Comparison of ENCODE assay signal across 15 cellular contexts in genomic region chr9:107674937-107675277, GRCh38.
DNase-seq lines count a peak whose midpoint lies in the region; ATAC-seq and TF ChIP-seq lines count a peak whose summit lies in the region.
"Had no signal": no experiment of that assay in that cellular context is flagged by ENCODE, and none has a peak within 500 bp of the region (broad histone marks: within the 10 kb centered on the region; RNA-seq: fewer than 3 reads in every experiment).

No MANE protein-coding gene starts in this region.

- H3K27me3 ChIP-seq in HUES48 (ENCODE audit: control insufficient read depth, insufficient read depth, low read length) (no peaks in the 10 kb centered on the region), tibial nerve (no peaks in the 10 kb centered on the region)
- H3K27me3 ChIP-seq: cardiac muscle cell, esophagus squamous epithelium had no signal

- DNase-seq in WTC11 (ENCODE audit: low spot score), result no peak
- no peak for DNase-seq in left lobe of liver (ENCODE audit: low spot score)
- DNase-seq in tibial nerve (ENCODE audit: low spot score in 2 of 2), result peak; percentile 24 to 37
- no peak for DNase-seq in activated CD8-positive, alpha-beta memory T cell treated with anti-CD3 and anti-CD28 coated beads for 24 hours
- DNase-seq: activated CD4-positive, alpha-beta T cell treated with anti-CD3 and anti-CD28 coated beads, Interleukin-2, amount 10 ng/mL, durations not matched to agents 7 days and 5 days; activated naive CD4-positive, alpha-beta T cell; esophagus squamous epithelium; NCI-H1048; NCI-H524 treated with DMSO at 0.1 percent for 48 hours; stimulated activated naive CD4-positive, alpha-beta T cell treated with Interleukin-2 at 50 U/mL for 16 hours had no signal

- CTCF ChIA-PET in WTC11 (lab: Charles Lee), result no interaction called here

- H3K9me3 Mint-ChIP-seq in WTC11, result peaks cover 9% of the 10 kb centered on the region
- H3K9me3 Mint-ChIP-seq: activated CD4-positive, alpha-beta T cell treated with anti-CD3 and anti-CD28 coated beads, Interleukin-2, amount 10 ng/mL, durations not matched to agents 7 days and 5 days had no signal

- H3K4me1 ChIP-seq in HUES48 (ENCODE audit: control insufficient read depth, insufficient read depth, low read length) (peaks cover 23% of the 10 kb centered on the region), tibial nerve (no peaks in the 10 kb centered on the region)
- H3K4me1 ChIP-seq: esophagus squamous epithelium had no signal

- POLR2A ChIA-PET in WTC11 (lab: Charles Lee), result no interaction called here

- 63 to 67% methylated on average over 2 of the region's 2 CpGs for WGBS in tibial nerve, 2 donors

- 0 out of 2 replicates have a peak, but pooled peaks cover 5% of the 10 kb centered on the region for H3K36me3 Mint-ChIP-seq in WTC11

- peaks cover 37% of the 10 kb centered on the region for H3K4me1 Mint-ChIP-seq in WTC11
- H3K4me1 Mint-ChIP-seq: activated CD4-positive, alpha-beta T cell treated with anti-CD3 and anti-CD28 coated beads, Interleukin-2, amount 10 ng/mL, durations not matched to agents 7 days and 5 days had no signal

- peak overlapping the region; percentile 52; the same call in 1 of the 2 replicates for H3K9ac ChIP-seq in HUES48 (ENCODE audit: low read depth, low read length)

- ATAC-seq in WTC11 (peak; percentile 9; the same call in 1 of the 2 replicates), left lobe of liver (peak; percentile 49), GM21723 (IDR thresholded peaks at IDR 0.05; ENCODE audit: unreplicated experiment) (no peak), HG03159 (IDR thresholded peaks at IDR 0.05; ENCODE audit: unreplicated experiment) (no peak)
- ATAC-seq: SK-N-SH treated with all-trans-retinoic acid at 6 μM for 48 hours had no signal

- TF ChIP-seq EP300 in tibial nerve (IDR thresholded peaks at IDR 0.05), result peak in 1 of 2 donors; percentile 71

- TF ChIP-seq POLR2A in tibial nerve (IDR thresholded peaks at IDR 0.05), result no peak

- H3K4me3 Mint-ChIP-seq in WTC11, result peak overlapping the region; percentile 51
- H3K4me3 Mint-ChIP-seq: activated CD4-positive, alpha-beta T cell treated with anti-CD3 and anti-CD28 coated beads, Interleukin-2, amount 10 ng/mL, durations not matched to agents 7 days and 5 days had no signal

- TF ChIP-seq CTCF in WTC11 (IDR thresholded peaks at IDR 0.05) (no peak), tibial nerve (IDR thresholded peaks at IDR 0.05) (no peak)

- peak overlapping the region; percentile 100 for H3K27ac Mint-ChIP-seq in WTC11
- H3K27ac Mint-ChIP-seq: activated CD4-positive, alpha-beta T cell treated with anti-CD3 and anti-CD28 coated beads, Interleukin-2, amount 10 ng/mL, durations not matched to agents 7 days and 5 days had no signal

- H3K27ac ChIP-seq in HUES48 (ENCODE audit: low read depth, low read length), result peak overlapping the region; percentile 92
- peak overlapping the region in 1 of 4 donors; percentile 41 for H3K27ac ChIP-seq in tibial nerve
- H3K27ac ChIP-seq: cardiac muscle cell had no signal

- H3K27me3 Mint-ChIP-seq in WTC11 (ENCODE audit: low read depth), result no peaks in the 10 kb centered on the region
- H3K27me3 Mint-ChIP-seq: activated CD4-positive, alpha-beta T cell treated with anti-CD3 and anti-CD28 coated beads, Interleukin-2, amount 10 ng/mL, durations not matched to agents 7 days and 5 days had no signal

- peak overlapping the region; percentile 24; the same call in 1 of the 2 replicates for H3K4me3 ChIP-seq in HUES48 (ENCODE audit: low read depth, low read length)
- H3K4me3 ChIP-seq in tibial nerve, result no peak overlapping the region
- H3K4me3 ChIP-seq: cardiac muscle cell, esophagus squamous epithelium had no signal

- no peaks in the 10 kb centered on the region for H3K36me3 ChIP-seq in HUES48 (ENCODE audit: control insufficient read depth, insufficient read depth, low read length)
- no peaks in the 10 kb centered on the region for H3K36me3 ChIP-seq in tibial nerve
- H3K36me3 ChIP-seq: cardiac muscle cell, esophagus squamous epithelium had no signal

- H3K9me3 ChIP-seq in HUES48 (ENCODE audit: control insufficient read depth, insufficient read depth, low read length), result no peaks in the 10 kb centered on the region
- no peaks in the 10 kb centered on the region for H3K9me3 ChIP-seq in tibial nerve
- H3K9me3 ChIP-seq: esophagus squamous epithelium had no signal

TF ChIP-seq in WTC11, 78 proteins besides CTCF, POLR2A, EP300 and RAD21:
- TF ChIP-seq MAX (CRISPR knock-in tag; IDR thresholded peaks at IDR 0.05), result no peak
- TF ChIP-seq FOXJ3 (CRISPR knock-in tag; IDR thresholded peaks at IDR 0.05; ENCODE audit: borderline replicate concordance), result no peak
- no peak for TF ChIP-seq USF1 (CRISPR knock-in tag; IDR thresholded peaks at IDR 0.05)
- no peak for TF ChIP-seq ZNF219 (CRISPR knock-in tag; IDR thresholded peaks at IDR 0.05; ENCODE audit: borderline replicate concordance)
- TF ChIP-seq NFYB (CRISPR knock-in tag; conservative IDR thresholded peaks at IDR 0.05; ENCODE audit: low read depth), result no peak
- TF ChIP-seq ZNF232 (CRISPR knock-in tag; IDR thresholded peaks at IDR 0.05), result no peak
- TF ChIP-seq ZNF423 (CRISPR knock-in tag; IDR thresholded peaks at IDR 0.05), result no peak
- TF ChIP-seq NR1H2 (CRISPR knock-in tag; IDR thresholded peaks at IDR 0.05), result no peak

Comparison
In these comparisons a context has a peak if more than half of its experiments do, and no peak if none do; other contexts are left out.
1. ATAC-seq: peak in WTC11 (single experiment) and left lobe of liver (single experiment); none in GM21723 (single experiment) and HG03159 (single experiment).
2. DNase-seq: peak in tibial nerve (2 of 2); none in WTC11 (single experiment), left lobe of liver (single experiment) and activated CD8-positive, alpha-beta memory T cell treated with anti-CD3 and anti-CD28 coated beads for 24 hours (single experiment).